8 cellular contexts compared by ENCODE assay signal in genomic region chr9:128361296-128361980, GRCh38. TPM values are rescaled to one million over a fixed set of nuclear protein-coding genes. Genes with fewer than 3 reads are reported as not detected.
DNase-seq lines count a peak whose midpoint lies in the region; ATAC-seq and TF ChIP-seq lines count a peak whose summit lies in the region.

No MANE protein-coding gene starts in this region.

- H3K27me3 ChIP-seq in WERI-Rb-1 (ENCODE audit: insufficient read depth, low read depth, severe bottlenecking) = no peaks in the 10 kb centered on the region
- H3K27me3 ChIP-seq in hepatocyte = no peaks in the 10 kb centered on the region

- DNase-seq in NCI-H2029 (lab: John Stamatoyannopoulos, UW) (peak; percentile 28), NCI-H2029 treated with DMSO at 0.1 percent for 48 hours (lab: John Stamatoyannopoulos, UW) (no peak), WERI-Rb-1 (no peak), hepatocyte (ENCODE audit: low spot score) (no peak), KG1 (lab: John Stamatoyannopoulos, UW) (no peak), GOT3 (lab: John Stamatoyannopoulos, UW) (no peak), Kasumi-1 (lab: John Stamatoyannopoulos, UW) (no peak)

- H3K9me2 ChIP-seq in hepatocyte (replicated peaks; ENCODE audit: insufficient read depth) = no peaks in the 10 kb centered on the region

- ATAC-seq in stimulated activated memory B cell treated with anti-CD40 and anti-IgM and Interleukin-4, amounts not matched to agents 10 μg/mL and 1 μg/mL and 100 μg/mL, for 72 hours = no peak

- TF ChIP-seq CTCF in WERI-Rb-1 (IDR thresholded peaks at IDR 0.05; ENCODE audit: low read depth, low read length) = no peak
- TF ChIP-seq CTCF in hepatocyte (IDR thresholded peaks at IDR 0.05; ENCODE audit: poor library complexity) = no peak

- H4K20me1 ChIP-seq in hepatocyte (ENCODE audit: insufficient read depth, poor library complexity, severe bottlenecking) = no peaks in the 10 kb centered on the region

- no peaks in the 10 kb centered on the region for H3K79me2 ChIP-seq in hepatocyte

- H3K4me3 ChIP-seq in WERI-Rb-1 (ENCODE audit: low read depth, low read length) (no peak overlapping the region), hepatocyte (no peak overlapping the region)

- peak overlapping the region; percentile 47 for H3K27ac Mint-ChIP-seq in stimulated activated memory B cell treated with anti-CD40 and anti-IgM and Interleukin-4, amounts not matched to agents 10 μg/mL and 1 μg/mL and 100 μg/mL, for 72 hours

- H3K27ac ChIP-seq in WERI-Rb-1 (peak overlapping the region; percentile 20; the same call in 1 of the 2 replicates), hepatocyte (peak overlapping the region; percentile 13)

- peak overlapping the region; percentile 60 for H2AFZ ChIP-seq in hepatocyte

- no peaks in the 10 kb centered on the region for H3K9me3 Mint-ChIP-seq in stimulated activated memory B cell treated with anti-CD40 and anti-IgM and Interleukin-4, amounts not matched to agents 10 μg/mL and 1 μg/mL and 100 μg/mL, for 72 hours

- H3K9me3 ChIP-seq in WERI-Rb-1 (ENCODE audit: severe bottlenecking) = peaks cover 2% of the 10 kb centered on the region
- no peaks in the 10 kb centered on the region for H3K9me3 ChIP-seq in hepatocyte (ENCODE audit: low read depth)

- H3K27me3 Mint-ChIP-seq in stimulated activated memory B cell treated with anti-CD40 and anti-IgM and Interleukin-4, amounts not matched to agents 10 μg/mL and 1 μg/mL and 100 μg/mL, for 72 hours = peaks cover 13% of the 10 kb centered on the region

- H3K4me3 Mint-ChIP-seq in stimulated activated memory B cell treated with anti-CD40 and anti-IgM and Interleukin-4, amounts not matched to agents 10 μg/mL and 1 μg/mL and 100 μg/mL, for 72 hours = peak overlapping the region; percentile 96

- peaks cover 7% of the 10 kb centered on the region for H3K36me3 Mint-ChIP-seq in stimulated activated memory B cell treated with anti-CD40 and anti-IgM and Interleukin-4, amounts not matched to agents 10 μg/mL and 1 μg/mL and 100 μg/mL, for 72 hours

- peaks cover 22% of the 10 kb centered on the region for H3K4me1 ChIP-seq in hepatocyte (ENCODE audit: insufficient read depth)

- 59% methylated on average over 11 of the region's 14 CpGs for WGBS in hepatocyte (ENCODE audit: low lambda C conversion rate, missing lambda C conversion rate)

- peaks cover 16% of the 10 kb centered on the region for H3K4me1 Mint-ChIP-seq in stimulated activated memory B cell treated with anti-CD40 and anti-IgM and Interleukin-4, amounts not matched to agents 10 μg/mL and 1 μg/mL and 100 μg/mL, for 72 hours

- H3K4me2 ChIP-seq in hepatocyte = peak overlapping the region; percentile 82

- H3K36me3 ChIP-seq in WERI-Rb-1 = peaks cover 15% of the 10 kb centered on the region
- H3K36me3 ChIP-seq in hepatocyte (replicated peaks; ENCODE audit: insufficient read depth, low read depth) = no peaks in the 10 kb centered on the region

RNA-seq across cellular contexts. Expression of gene URM1, which starts 9.7 kb away (rescaled TPM):
- total RNA-seq in hepatocyte = 32.7 and 33.8 TPM in 2 replicates
- polyA plus RNA-seq in hepatocyte = 55.7 and 66.7 TPM in 2 replicates

RNA-seq across cellular contexts. Expression of gene SLC27A4, which starts 21.1 kb away (rescaled TPM):
- total RNA-seq in hepatocyte = 16.1 and 23.4 TPM in 2 replicates
- polyA plus RNA-seq in hepatocyte = 19.1 and 21.9 TPM in 2 replicates

RNA-seq across cellular contexts. Expression of gene COQ4, which starts 38.8 kb away (rescaled TPM):
- total RNA-seq in hepatocyte = 38.2 and 40.9 TPM in 2 replicates
- 35.2 and 42.8 TPM in 2 replicates for polyA plus RNA-seq in hepatocyte

RNA-seq across cellular contexts. Expression of gene TRUB2, which starts 39.2 kb away (rescaled TPM):
- total RNA-seq in hepatocyte = 15.1 and 17.4 TPM in 2 replicates
- 44.5 and 50.9 TPM in 2 replicates for polyA plus RNA-seq in hepatocyte

RNA-seq across cellular contexts. Expression of gene CERCAM, which starts 59.2 kb away (rescaled TPM):
- total RNA-seq in hepatocyte = 49.2 and 51.6 TPM in 2 replicates
- 112 and 117 TPM in 2 replicates for polyA plus RNA-seq in hepatocyte
